ENCODE assay signal across 21 cellular contexts in genomic region chr6:31720196-31720770, GRCh38. TPM values are rescaled to one million over a fixed set of nuclear protein-coding genes. Genes with fewer than 3 reads are reported as not detected.
"Had no signal": no experiment of that assay in that cellular context is flagged by ENCODE, and none has a peak within 500 bp of the region (broad histone marks: within the 10 kb centered on the region; RNA-seq: fewer than 3 reads in every experiment).

No MANE protein-coding gene starts in this region.

- H3K27me3 Mint-ChIP-seq: natural killer cell treated with Interleukin-12 subunit alpha and Interleukin-12 subunit beta and Interleukin-15 and Interleukin-18, amount 100 ng/mL, for 72 hours had no signal

- H3K4me3 Mint-ChIP-seq: activated CD4-positive, alpha-beta memory T cell treated with anti-CD3 and anti-CD28 coated beads, Interleukin-2, amount 10 ng/mL, durations not matched to agents 7 days and 5 days; activated T-cell treated with anti-CD3 and anti-CD28 coated beads, Interleukin-2, amount 50 U/mL, for 4 hours; natural killer cell treated with Interleukin-12 subunit alpha and Interleukin-12 subunit beta and Interleukin-15 and Interleukin-18, amount 100 ng/mL, for 72 hours; WTC11 had no signal

- H3K36me3 Mint-ChIP-seq: activated naive CD4-positive, alpha-beta T cell treated with anti-CD3 and anti-CD28 coated beads, Interleukin-2, amount 50 U/mL, for 72 hours; natural killer cell treated with Interleukin-12 subunit alpha and Interleukin-12 subunit beta and Interleukin-15 and Interleukin-18, amount 100 ng/mL, for 72 hours; WTC11 had no signal

- ATAC-seq: activated naive CD4-positive, alpha-beta T cell treated with anti-CD3 and anti-CD28 coated beads, Interleukin-2, amount 50 U/mL, for 72 hours; activated T-cell treated with anti-CD3 and anti-CD28 coated beads, Interleukin-2, amount 50 U/mL, for 4 hours; gastrocnemius medialis; heart right ventricle; left lobe of liver; stimulated activated naive CD8-positive, alpha-beta T cell treated with anti-CD3 and anti-CD28 coated beads, Interleukin-15, Interleukin-2, amounts not matched to agents 100 U/mL and 50 U/mL, for 24 hours; upper lobe of right lung; WTC11 had no signal

- H3K27ac Mint-ChIP-seq: activated CD4-positive, alpha-beta memory T cell treated with anti-CD3 and anti-CD28 coated beads, Interleukin-2, amount 10 ng/mL, durations not matched to agents 7 days and 5 days; WTC11 had no signal

- H3K27ac ChIP-seq: coronary artery, gastrocnemius medialis, heart right ventricle, upper lobe of right lung had no signal

- H3K4me3 ChIP-seq: coronary artery, gastrocnemius medialis, heart right ventricle, upper lobe of right lung had no signal

- H3K36me3 ChIP-seq: gastrocnemius medialis, upper lobe of right lung had no signal

- DNase-seq: activated CD4-positive, alpha-beta memory T cell treated with anti-CD3 and anti-CD28 coated beads, Interleukin-2, amount 10 ng/mL, durations not matched to agents 7 days and 5 days; activated CD4-positive, alpha-beta T cell treated with anti-CD3 and anti-CD28 coated beads for 4 hours; activated effector memory CD4-positive, alpha-beta T cell treated with Interleukin-2 at 50 U/mL for 16 hours; activated T-cell treated with anti-CD3 and anti-CD28 coated beads, Interleukin-2, amount 50 U/mL, for 4 hours; amniotic stem cell; central memory CD4-positive, alpha-beta T cell; effector CD4-positive, alpha-beta T cell; gastrocnemius medialis; heart right ventricle; mesenchymal stem cell; nucleus accumbens; stimulated activated CD4-positive, alpha-beta T cell treated with anti-CD3 and anti-CD28 coated beads, Interleukin-15, amount 100 ng/mL, for 24 hours; stimulated activated CD4-positive, alpha-beta T cell treated with anti-CD3 and anti-CD28 coated beads, Interleukin-4, amount 100 ng/mL, for 24 hours; stimulated activated naive CD8-positive, alpha-beta T cell treated with anti-CD3 and anti-CD28 coated beads, Interleukin-15, Interleukin-2, amounts not matched to agents 100 U/mL and 50 U/mL, for 24 hours; T-helper 2 cell; upper lobe of right lung had no signal

- H3K9me3 Mint-ChIP-seq: activated CD4-positive, alpha-beta memory T cell treated with anti-CD3 and anti-CD28 coated beads, Interleukin-2, amount 10 ng/mL, durations not matched to agents 7 days and 5 days; activated naive CD4-positive, alpha-beta T cell treated with anti-CD3 and anti-CD28 coated beads, Interleukin-2, amount 50 U/mL, for 72 hours; activated T-cell treated with anti-CD3 and anti-CD28 coated beads, Interleukin-2, amount 50 U/mL, for 4 hours; natural killer cell treated with Interleukin-12 subunit alpha and Interleukin-12 subunit beta and Interleukin-15 and Interleukin-18, amount 100 ng/mL, for 72 hours; WTC11 had no signal

- H3K27me3 ChIP-seq: gastrocnemius medialis, heart right ventricle, upper lobe of right lung had no signal

- H3K9me3 ChIP-seq: gastrocnemius medialis, heart right ventricle, upper lobe of right lung had no signal

- H3K4me1 ChIP-seq: gastrocnemius medialis, upper lobe of right lung had no signal

RNA-seq across cellular contexts. Expression of gene LY6G6C, which starts 1.3 kb away (rescaled TPM):
- total RNA-seq: activated CD4-positive, alpha-beta memory T cell treated with anti-CD3 and anti-CD28 coated beads, Interleukin-2, amount 10 ng/mL, durations not matched to agents 7 days and 5 days; activated naive CD4-positive, alpha-beta T cell treated with anti-CD3 and anti-CD28 coated beads, Interleukin-2, amount 50 U/mL, for 72 hours; activated T-cell treated with anti-CD3 and anti-CD28 coated beads, Interleukin-2, amount 50 U/mL, for 4 hours; gastrocnemius medialis; heart right ventricle; left lobe of liver; natural killer cell treated with Interleukin-12 subunit alpha and Interleukin-12 subunit beta and Interleukin-15 and Interleukin-18, amount 100 ng/mL, for 72 hours; upper lobe of right lung had no signal
- polyA plus RNA-seq: heart right ventricle had no signal

RNA-seq across cellular contexts. Expression of gene MPIG6B, which starts 2.9 kb away (rescaled TPM):
- total RNA-seq: activated CD4-positive, alpha-beta memory T cell treated with anti-CD3 and anti-CD28 coated beads, Interleukin-2, amount 10 ng/mL, durations not matched to agents 7 days and 5 days; activated naive CD4-positive, alpha-beta T cell treated with anti-CD3 and anti-CD28 coated beads, Interleukin-2, amount 50 U/mL, for 72 hours; gastrocnemius medialis had no signal

RNA-seq across cellular contexts. Expression of gene LY6G6D, which starts 5.1 kb away (rescaled TPM):
- total RNA-seq: activated CD4-positive, alpha-beta memory T cell treated with anti-CD3 and anti-CD28 coated beads, Interleukin-2, amount 10 ng/mL, durations not matched to agents 7 days and 5 days; activated naive CD4-positive, alpha-beta T cell treated with anti-CD3 and anti-CD28 coated beads, Interleukin-2, amount 50 U/mL, for 72 hours; activated T-cell treated with anti-CD3 and anti-CD28 coated beads, Interleukin-2, amount 50 U/mL, for 4 hours; gastrocnemius medialis; heart right ventricle; left lobe of liver; natural killer cell treated with Interleukin-12 subunit alpha and Interleukin-12 subunit beta and Interleukin-15 and Interleukin-18, amount 100 ng/mL, for 72 hours; upper lobe of right lung; WTC11 had no signal
- polyA plus RNA-seq: heart right ventricle had no signal

RNA-seq across cellular contexts. Expression of gene LY6G6F, which starts 13.6 kb away (rescaled TPM):
- total RNA-seq: activated CD4-positive, alpha-beta memory T cell treated with anti-CD3 and anti-CD28 coated beads, Interleukin-2, amount 10 ng/mL, durations not matched to agents 7 days and 5 days; activated naive CD4-positive, alpha-beta T cell treated with anti-CD3 and anti-CD28 coated beads, Interleukin-2, amount 50 U/mL, for 72 hours; activated T-cell treated with anti-CD3 and anti-CD28 coated beads, Interleukin-2, amount 50 U/mL, for 4 hours; gastrocnemius medialis; heart right ventricle; left lobe of liver; natural killer cell treated with Interleukin-12 subunit alpha and Interleukin-12 subunit beta and Interleukin-15 and Interleukin-18, amount 100 ng/mL, for 72 hours; upper lobe of right lung; WTC11 had no signal
- polyA plus RNA-seq: heart right ventricle had no signal
